Comparison of ENCODE assay signal across 1 cellular context in the genomic region with DNA sequence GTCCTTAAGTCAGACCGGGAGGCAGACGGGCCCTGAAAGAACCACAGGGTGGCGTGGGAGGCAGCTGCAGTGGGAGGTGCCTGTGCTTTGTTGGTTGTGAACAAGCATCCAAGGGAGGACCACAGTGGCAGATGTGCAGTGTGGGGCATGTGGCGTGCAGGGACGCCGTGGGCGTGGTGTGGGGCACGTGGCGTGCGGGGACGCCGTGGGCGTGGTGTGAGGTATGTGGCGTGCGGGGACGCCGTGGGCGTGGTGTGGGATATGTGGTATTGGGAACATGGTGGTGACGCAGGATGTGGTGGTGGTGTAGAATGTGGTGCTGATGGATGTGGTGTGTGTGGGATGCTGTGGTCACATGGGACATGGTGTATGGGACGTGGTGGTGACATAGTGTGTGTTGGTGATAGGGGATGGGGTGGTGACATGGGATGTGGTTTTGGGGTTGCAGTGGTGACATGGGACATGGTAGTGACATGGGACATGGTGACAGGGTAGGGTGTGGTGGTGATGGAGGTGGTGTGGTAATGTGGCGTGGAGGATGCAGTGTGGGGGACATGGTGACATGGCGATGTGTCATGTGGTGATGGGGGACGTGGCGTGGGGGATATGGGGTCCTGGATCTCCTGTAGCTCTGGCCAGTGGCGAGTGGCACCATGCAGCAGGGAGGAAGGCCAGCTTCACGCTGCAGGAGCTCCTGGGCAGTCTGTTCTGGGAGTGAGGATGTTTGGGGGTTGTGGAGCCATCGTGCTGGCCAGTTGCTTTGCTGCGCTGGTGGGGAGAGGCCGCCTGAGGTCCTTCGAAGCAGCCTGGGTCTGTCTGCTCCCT.
TF ChIP-seq lines count a peak whose summit lies in the region.

No MANE protein-coding gene starts in this region.

TF ChIP-seq in WTC11, 78 proteins besides CTCF, POLR2A, EP300 and RAD21 (continued from another document):
- TF ChIP-seq, protein P1, sequence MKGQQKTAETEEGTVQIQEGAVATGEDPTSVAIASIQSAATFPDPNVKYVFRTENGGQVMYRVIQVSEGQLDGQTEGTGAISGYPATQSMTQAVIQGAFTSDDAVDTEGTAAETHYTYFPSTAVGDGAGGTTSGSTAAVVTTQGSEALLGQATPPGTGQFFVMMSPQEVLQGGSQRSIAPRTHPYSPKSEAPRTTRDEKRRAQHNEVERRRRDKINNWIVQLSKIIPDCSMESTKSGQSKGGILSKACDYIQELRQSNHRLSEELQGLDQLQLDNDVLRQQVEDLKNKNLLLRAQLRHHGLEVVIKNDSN (CRISPR knock-in tag; IDR thresholded peaks at IDR 0.05): no peak
- TF ChIP-seq GTF2I (CRISPR knock-in tag; conservative IDR thresholded peaks at IDR 0.05) (no peak), IRF2 (CRISPR knock-in tag; IDR thresholded peaks at IDR 0.05; ENCODE audit: borderline replicate concordance, low read depth) (no peak), ZNF317 (CRISPR knock-in tag; IDR thresholded peaks at IDR 0.05; ENCODE audit: borderline replicate concordance, low read depth) (no peak), KAT7 (CRISPR knock-in tag; IDR thresholded peaks at IDR 0.05; ENCODE audit: borderline replicate concordance) (no peak), ATF6 (CRISPR knock-in tag; IDR thresholded peaks at IDR 0.05) (no peak), CREM (CRISPR knock-in tag; IDR thresholded peaks at IDR 0.05) (no peak), ZNF396 (CRISPR knock-in tag; IDR thresholded peaks at IDR 0.05; ENCODE audit: borderline replicate concordance) (no peak), NFYB (CRISPR knock-in tag; conservative IDR thresholded peaks at IDR 0.05; ENCODE audit: low read depth) (no peak), ZMAT4 (CRISPR knock-in tag; IDR thresholded peaks at IDR 0.05) (no peak), PRRX2 (CRISPR knock-in tag; IDR thresholded peaks at IDR 0.05) (no peak), NR2C2 (CRISPR knock-in tag; IDR thresholded peaks at IDR 0.05) (no peak), ZNF425 (CRISPR knock-in tag; conservative IDR thresholded peaks at IDR 0.05) (no peak)
